Comparison of ENCODE assay signal across 20 cellular contexts in genomic region chr4:1520145-1520661, GRCh38.
DNase-seq lines count a peak whose midpoint lies in the region; ATAC-seq, FAIRE-seq and TF ChIP-seq lines count a peak whose summit lies in the region.
"Had no signal": no experiment of that assay in that cellular context is flagged by ENCODE, and none has a peak within 500 bp of the region (broad histone marks: within the 10 kb centered on the region; RNA-seq: fewer than 3 reads in every experiment).

No MANE protein-coding gene starts in this region.

- in situ Hi-C loops in K562 (cut with MboI) = no loop called here
- in situ Hi-C loops in HAP-1 (cut with MboI; ENCODE audit: low sequenced_read_pairs) = no loop called here

- intact Hi-C loops in natural killer cell (cut with micrococcal nuclease) = no loop called here
- intact Hi-C loops in K562 (cut with micrococcal nuclease) = no loop called here

- no peak overlapping the region for H2BK15ac ChIP-seq in mesendoderm (replicated peaks; ENCODE audit: low read depth)

- peak overlapping the region; percentile 61; the same call in 1 of the 3 replicates for H3K27ac ChIP-seq in K562 (ENCODE audit: extremely low read depth, low read depth, low read length)
- H3K27ac ChIP-seq in mesendoderm (ENCODE audit: low read depth, low read length) = no peak overlapping the region
- no peak overlapping the region for H3K27ac ChIP-seq in endodermal cell (ENCODE audit: low read depth, low read length)
- H3K27ac ChIP-seq: HL-60 had no signal

- H3K27ac Mint-ChIP-seq in natural killer cell treated with Interleukin-12 subunit alpha and Interleukin-12 subunit beta and Interleukin-15 and Interleukin-18, amount 100 ng/mL, for 72 hours = no peak overlapping the region
- H3K27ac Mint-ChIP-seq in natural killer cell (no peak overlapping the region), endodermal cell (no peak overlapping the region)
- H3K27ac Mint-ChIP-seq: activated CD4-positive, alpha-beta memory T cell treated with anti-CD3 and anti-CD28 coated beads, Interleukin-2, amount 10 ng/mL, durations not matched to agents 7 days and 5 days; activated T-helper 2 cell treated with anti-CD3 and anti-CD28 coated beads, Interferon-gamma antibody, Interleukin-2, Interleukin-4, amounts not matched to agents 10 μg/mL and 5 μg/mL and 100 μg/mL, durations not matched to agents 14 hours and 24 hours and 36 hours; mesothelial cell of epicardium had no signal

- no peak for ATAC-seq in natural killer cell treated with Interleukin-12 subunit alpha and Interleukin-12 subunit beta and Interleukin-15 and Interleukin-18, amount 100 ng/mL, for 72 hours
- no peak for ATAC-seq in natural killer cell
- ATAC-seq in K562 = peak; percentile 75
- ATAC-seq: gastroesophageal sphincter, SK-N-SH treated with all-trans-retinoic acid at 6 μM for 48 hours had no signal

- H3K9me3 ChIP-seq in K562 (replicated peaks; ENCODE audit: control insufficient read depth, insufficient read depth, low read depth, low read length) = no peaks in the 10 kb centered on the region
- no peaks in the 10 kb centered on the region; the same call in 1 of the 2 replicates for H3K9me3 ChIP-seq in HAP-1
- H3K9me3 ChIP-seq in endodermal cell (ENCODE audit: control insufficient read depth, low read length) = no peaks in the 10 kb centered on the region
- H3K9me3 ChIP-seq: uterus had no signal

- POLR2A ChIA-PET in K562 (lab: Yijun Ruan, JAX) = interaction anchor here (1.0 kb wide), 1 partner anchor 54 kb away, joined by 3 read pairs; no protein-coding TSS in a partner anchor

- peak overlapping the region; percentile 95 for H2AFZ ChIP-seq in K562 (ENCODE audit: low read depth, low read length)

- H3K23ac ChIP-seq in mesendoderm (ENCODE audit: low read length) = no peak overlapping the region

- 2% methylated on average over 23 of the region's 40 CpGs for WGBS in K562 (ENCODE audit: insufficient coverage, low coverage, missing lambda C conversion rate)
- no CpG with 5 or more reads among the region's 40 CpGs for WGBS in mesendoderm (ENCODE audit: extremely low coverage, insufficient coverage, low lambda C conversion rate)
- 84 to 86% methylated on average over 22 to 34 of the region's 40 CpGs for WGBS in endodermal cell (ENCODE audit: insufficient coverage in 1 of 2, insufficient read length in 1 of 2), 2 experiments

- peaks cover 0 to 4% of the 10 kb centered on the region in 2 donors for H3K4me1 Mint-ChIP-seq in natural killer cell treated with Interleukin-12 subunit alpha and Interleukin-12 subunit beta and Interleukin-15 and Interleukin-18, amount 100 ng/mL, for 72 hours (ENCODE audit: low read depth in 2 of 2)
- H3K4me1 Mint-ChIP-seq in natural killer cell = peaks cover 0 to 10% of the 10 kb centered on the region in 2 donors
- H3K4me1 Mint-ChIP-seq in endodermal cell = no peaks in the 10 kb centered on the region

- H3K56ac ChIP-seq in mesendoderm (ENCODE audit: low read length) = peak overlapping the region; percentile 64

- H3K4ac ChIP-seq in mesendoderm (ENCODE audit: low read depth, low read length) = no peak overlapping the region

- H3K36me3 ChIP-seq in K562 (ENCODE audit: control insufficient read depth, insufficient read depth, low read length) (no peaks in the 10 kb centered on the region), mesendoderm (ENCODE audit: control insufficient read depth, insufficient read depth, low read length) (no peaks in the 10 kb centered on the region), HAP-1 (replicated peaks) (no peaks in the 10 kb centered on the region), endodermal cell (ENCODE audit: control insufficient read depth, insufficient read depth, low read length) (no peaks in the 10 kb centered on the region)
- H3K36me3 ChIP-seq: gastroesophageal sphincter, uterus had no signal

- no peak overlapping the region for H4K8ac ChIP-seq in mesendoderm (ENCODE audit: low read depth, low read length)

- no peak overlapping the region for H2BK120ac ChIP-seq in mesendoderm (ENCODE audit: low read depth, low read length)

- H3K4me1 ChIP-seq in K562 (replicated peaks in 1 of 2; ENCODE audit: control insufficient read depth in 2 of 2, insufficient read depth in 2 of 2, low read length in 2 of 2) (peaks cover 4 to 48% of the 10 kb centered on the region in 2 experiments), mesendoderm (ENCODE audit: control insufficient read depth, low read depth, low read length) (no peaks in the 10 kb centered on the region), HAP-1 (no peaks in the 10 kb centered on the region), endodermal cell (ENCODE audit: control insufficient read depth, insufficient read depth, low read length) (no peaks in the 10 kb centered on the region)
- H3K4me1 ChIP-seq: uterus had no signal

- no peak overlapping the region for H4K5ac ChIP-seq in mesendoderm (ENCODE audit: low read length)

- H3K79me2 ChIP-seq in K562 (ENCODE audit: control insufficient read depth, insufficient read depth, low read length) (no peaks in the 10 kb centered on the region), mesendoderm (ENCODE audit: control insufficient read depth, insufficient read depth, low read length) (no peaks in the 10 kb centered on the region)

- H3K9ac ChIP-seq in K562 (ENCODE audit: insufficient read depth in 1 of 2, low read depth in 2 of 2, low read length in 2 of 2) (peak overlapping the region; percentile 62 to 90), mesendoderm (ENCODE audit: low read length) (no peak overlapping the region), endodermal cell (ENCODE audit: extremely low read depth, low read length, poor library complexity, severe bottlenecking) (no peak overlapping the region)

- no peaks in the 10 kb centered on the region for H3K79me1 ChIP-seq in mesendoderm (ENCODE audit: low read length)

- DNase-seq in natural killer cell treated with Interleukin-12 subunit alpha and Interleukin-12 subunit beta and Interleukin-15 and Interleukin-18, amount 100 ng/mL, for 72 hours (ENCODE audit: low spot score) = peak; percentile 60
- DNase-seq in natural killer cell (no peak), K562 (ENCODE audit: extremely low read depth in 1 of 4, low spot score in 3 of 4) (peak; percentile 30 to 44 (median 38)), mesendoderm (peak; percentile 14), HAP-1 (ENCODE audit: low spot score in 2 of 2) (no peak), NCI-H1930 (lab: John Stamatoyannopoulos, UW) (no peak), CD1c-positive myeloid dendritic cell (ENCODE audit: extremely low spot score) (no peak), endodermal cell (no peak)
- DNase-seq: activated CD4-positive, alpha-beta memory T cell treated with anti-CD3 and anti-CD28 coated beads, Interleukin-2, amount 10 ng/mL, durations not matched to agents 7 days and 5 days; immature natural killer cell; NCI-H1417; NCI-H446; OCI-M1; small intestine; uterus had no signal

- H3K4me3 Mint-ChIP-seq in natural killer cell treated with Interleukin-12 subunit alpha and Interleukin-12 subunit beta and Interleukin-15 and Interleukin-18, amount 100 ng/mL, for 72 hours = no peak overlapping the region
- H3K4me3 Mint-ChIP-seq in natural killer cell (no peak overlapping the region), endodermal cell (no peak overlapping the region)
- H3K4me3 Mint-ChIP-seq: activated CD4-positive, alpha-beta memory T cell treated with anti-CD3 and anti-CD28 coated beads, Interleukin-2, amount 10 ng/mL, durations not matched to agents 7 days and 5 days had no signal

- H4K20me1 ChIP-seq in K562 (replicated peaks; ENCODE audit: control insufficient read depth, insufficient read depth, low read length) = no peaks in the 10 kb centered on the region

- FAIRE-seq in K562 (lab: Jason Lieb, UNC) = no peak
- FAIRE-seq: small intestine had no signal

- CTCF ChIA-PET in K562 (lab: Yijun Ruan, JAX; ENCODE audit: low intra/inter-chr PET ratio) = no interaction called here

- peaks cover 28 to 66% of the 10 kb centered on the region in 2 experiments; a peak in 4 of 5 replicates for H3K27me3 ChIP-seq in K562 (ENCODE audit: control insufficient read depth in 2 of 2, insufficient read depth in 2 of 2, low read length in 2 of 2)
- H3K27me3 ChIP-seq in mesendoderm (ENCODE audit: insufficient read depth, low read length, poor library complexity) = no peaks in the 10 kb centered on the region
- H3K27me3 ChIP-seq in HAP-1 (ENCODE audit: low read depth) = no peaks in the 10 kb centered on the region
- peaks cover 42% of the 10 kb centered on the region for H3K27me3 ChIP-seq in endodermal cell (ENCODE audit: control insufficient read depth, insufficient read depth, low read length, poor library complexity, severe bottlenecking)

- H3K36me3 Mint-ChIP-seq in natural killer cell treated with Interleukin-12 subunit alpha and Interleukin-12 subunit beta and Interleukin-15 and Interleukin-18, amount 100 ng/mL, for 72 hours = no peaks in the 10 kb centered on the region
- no peaks in the 10 kb centered on the region for H3K36me3 Mint-ChIP-seq in natural killer cell
- no peaks in the 10 kb centered on the region for H3K36me3 Mint-ChIP-seq in endodermal cell (ENCODE audit: low read depth)
- H3K36me3 Mint-ChIP-seq: immature natural killer cell, mesothelial cell of epicardium had no signal

- BruUV-seq in K562 (replicated peaks; lab: Mats Ljungman, UMichigan) = no TSS peak

- peak overlapping the region; percentile 80 for H3K4me2 ChIP-seq in K562 (ENCODE audit: insufficient read depth, low read length)
- H3K4me2 ChIP-seq in mesendoderm (ENCODE audit: low read length) = no peak overlapping the region

- H3K18ac ChIP-seq in mesendoderm (ENCODE audit: low read length) = no peak overlapping the region

- H2AK5ac ChIP-seq in mesendoderm (ENCODE audit: low read length) = no peak overlapping the region

- peaks cover 15 to 27% of the 10 kb centered on the region in 2 donors for H3K27me3 Mint-ChIP-seq in natural killer cell treated with Interleukin-12 subunit alpha and Interleukin-12 subunit beta and Interleukin-15 and Interleukin-18, amount 100 ng/mL, for 72 hours
- H3K27me3 Mint-ChIP-seq in natural killer cell (ENCODE audit: low read depth in 2 of 2) (peaks cover 27 to 31% of the 10 kb centered on the region in 2 donors), endodermal cell (ENCODE audit: insufficient read depth) (peaks cover 31% of the 10 kb centered on the region)

- H2BK5ac ChIP-seq in mesendoderm (ENCODE audit: low read length) = no peak overlapping the region

- H3K9me1 ChIP-seq in K562 (ENCODE audit: control insufficient read depth, insufficient read depth, low read length) = no peaks in the 10 kb centered on the region

- no peak for TF ChIP-seq CTCF in natural killer cell (IDR thresholded peaks at IDR 0.05)
- no peak for TF ChIP-seq CTCF in K562 (IDR thresholded peaks at IDR 0.05 in 2 of 3, conservative IDR thresholded peaks at IDR 0.05 in 1 of 3; ENCODE audit: insufficient read depth in 2 of 3, low read depth in 1 of 3, low read length in 3 of 3)
- TF ChIP-seq CTCF in endodermal cell (conservative IDR thresholded peaks at IDR 0.05) = no peak

- 0 out of 2 replicates have a peak, but pooled peaks have one; percentile 32 for TF ChIP-seq POLR2A in K562 (conservative IDR thresholded peaks at IDR 0.05)

- TF ChIP-seq EP300 in K562 (IDR thresholded peaks at IDR 0.05; ENCODE audit: low read length) = no peak

- TF ChIP-seq RAD21 in K562 (CRISPR knock-in tag; conservative IDR thresholded peaks at IDR 0.05 in 1 of 2, IDR thresholded peaks at IDR 0.05 in 1 of 2) = no peak

- H3K9me3 Mint-ChIP-seq in natural killer cell treated with Interleukin-12 subunit alpha and Interleukin-12 subunit beta and Interleukin-15 and Interleukin-18, amount 100 ng/mL, for 72 hours = no peaks in the 10 kb centered on the region
- H3K9me3 Mint-ChIP-seq in natural killer cell (no peaks in the 10 kb centered on the region), endodermal cell (peaks cover 3% of the 10 kb centered on the region)
- H3K9me3 Mint-ChIP-seq: activated CD4-positive, alpha-beta memory T cell treated with anti-CD3 and anti-CD28 coated beads, Interleukin-2, amount 10 ng/mL, durations not matched to agents 7 days and 5 days; activated T-helper 2 cell treated with anti-CD3 and anti-CD28 coated beads, Interferon-gamma antibody, Interleukin-2, Interleukin-4, amounts not matched to agents 10 μg/mL and 5 μg/mL and 100 μg/mL, durations not matched to agents 14 hours and 24 hours and 36 hours; immature natural killer cell had no signal

- peak overlapping the region; percentile 38 for H3K4me3 ChIP-seq in K562
- no peak overlapping the region for H3K4me3 ChIP-seq in mesendoderm (ENCODE audit: low read length)
- H3K4me3 ChIP-seq in HAP-1 = no peak overlapping the region
- no peak overlapping the region for H3K4me3 ChIP-seq in endodermal cell (ENCODE audit: low read length)

Comparison
In these comparisons a context has a peak if more than half of its experiments do, and no peak if none do; other contexts are left out.
1. DNase-seq: peak in natural killer cell treated with Interleukin-12 subunit alpha and Interleukin-12 subunit beta and Interleukin-15 and Interleukin-18, amount 100 ng/mL, for 72 hours (single experiment), K562 (4 of 4) and mesendoderm (single experiment); none in natural killer cell (single experiment), HAP-1 (0 of 2), NCI-H1930 (0 of 2), CD1c-positive myeloid dendritic cell (single experiment) and endodermal cell (single experiment).
2. H3K9ac ChIP-seq: peak in K562 (2 of 2); none in mesendoderm (single experiment) and endodermal cell (single experiment).